ENCODE assay signal across 16 cellular contexts in the genomic region with DNA sequence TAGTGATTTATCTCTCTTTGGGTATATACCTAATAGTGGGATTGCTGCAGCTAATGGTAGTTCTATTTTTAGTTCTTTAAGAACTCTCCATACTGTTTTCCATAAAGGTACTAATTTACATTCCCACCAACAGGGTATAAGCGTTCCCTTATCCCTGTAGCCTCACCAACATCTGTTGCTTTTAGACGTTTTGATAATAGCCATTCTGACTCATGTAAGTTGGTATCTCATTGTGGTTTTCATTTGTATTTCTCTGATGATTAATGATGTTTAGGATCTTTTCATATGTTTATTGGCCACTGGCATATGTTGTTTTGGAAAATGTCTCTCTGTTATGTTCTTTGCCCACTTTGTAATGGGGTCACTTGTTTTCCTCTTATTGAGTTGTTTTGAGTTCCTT.
DNase-seq lines count a peak whose midpoint lies in the region; ATAC-seq, FAIRE-seq and TF ChIP-seq lines count a peak whose summit lies in the region.
"Had no signal": no experiment of that assay in that cellular context is flagged by ENCODE, and none has a peak within 500 bp of the region (broad histone marks: within the 10 kb centered on the region; RNA-seq: fewer than 3 reads in every experiment).

No MANE protein-coding gene starts in this region.

- no peaks in the 10 kb centered on the region for H3K27me3 Mint-ChIP-seq in activated naive CD4-positive, alpha-beta T cell treated with anti-CD3 and anti-CD28 coated beads, Interleukin-2, amount 10 ng/mL, durations not matched to agents 7 days and 5 days
- H3K27me3 Mint-ChIP-seq: CD4-positive, alpha-beta memory T cell had no signal

- POLR2A ChIA-PET in A549 (lab: Yijun Ruan, JAX), result no interaction called here

- H3K4me3 ChIP-seq in A549 (no peak overlapping the region), bronchial epithelial cell (ENCODE audit: low read depth, low read length) (no peak overlapping the region)
- H3K4me3 ChIP-seq: BLaER1 had no signal

- no peak overlapping the region for H3K4me3 Mint-ChIP-seq in activated naive CD4-positive, alpha-beta T cell treated with anti-CD3 and anti-CD28 coated beads, Interleukin-2, amount 10 ng/mL, durations not matched to agents 7 days and 5 days
- H3K4me3 Mint-ChIP-seq: CD14-positive monocyte; CD4-positive, alpha-beta memory T cell; H9 had no signal

- peaks cover 2% of the 10 kb centered on the region; the same call in 2 of the 3 replicates for H3K9me3 ChIP-seq in A549

- no peak overlapping the region for H3K27ac ChIP-seq in A549
- H3K27ac ChIP-seq: 22Rv1, BLaER1 had no signal

- ATAC-seq in A549, result no peak

- peak; percentile 96 for FAIRE-seq in A549 (lab: Jason Lieb, UNC)
- no peak for FAIRE-seq in bronchial epithelial cell (lab: Jason Lieb, UNC)
- peak; percentile 15 for FAIRE-seq in frontal cortex (lab: Jason Lieb, UNC)
- FAIRE-seq: GM12891, H1 had no signal

- TF ChIP-seq POLR2A in A549 (IDR thresholded peaks at IDR 0.05; ENCODE audit: low read length), result no peak

- no peaks in the 10 kb centered on the region for H3K4me1 ChIP-seq in A549
- H3K4me1 ChIP-seq: BLaER1 had no signal

- DNase-seq in A549 (ENCODE audit: low read depth in 1 of 2, low spot score in 1 of 2), result no peak
- DNase-seq in LHCN-M2 (ENCODE audit: low read depth), result peak; percentile 54
- peak; percentile 1 for DNase-seq in bronchial epithelial cell (ENCODE audit: low read depth)
- no peak for DNase-seq in frontal cortex (ENCODE audit: low spot score in 2 of 2)
- no peak for DNase-seq in glomerular visceral epithelial cell (ENCODE audit: extremely low spot score)
- DNase-seq in DMS79 treated with DMSO at 0.1 percent for 48 hours (lab: John Stamatoyannopoulos, UW), result no peak
- DNase-seq in NCI-H82 treated with DMSO at 0.1 percent for 48 hours (lab: John Stamatoyannopoulos, UW; ENCODE audit: unreplicated experiment), result no peak
- DNase-seq in activated naive CD4-positive, alpha-beta T cell treated with anti-CD3 and anti-CD28 coated beads, Interleukin-2, amount 10 ng/mL, durations not matched to agents 7 days and 5 days, result no peak
- DNase-seq: CD4-positive, alpha-beta memory T cell; DMS53; H9 had no signal

- CTCF ChIA-PET in A549 (lab: Yijun Ruan, JAX), result no interaction called here
- CTCF ChIA-PET in activated naive CD4-positive, alpha-beta T cell treated with anti-CD3 and anti-CD28 coated beads, Interleukin-2, amount 10 ng/mL, durations not matched to agents 7 days and 5 days (lab: Charles Lee), result no interaction called here

- H3K4me1 Mint-ChIP-seq in activated naive CD4-positive, alpha-beta T cell treated with anti-CD3 and anti-CD28 coated beads, Interleukin-2, amount 10 ng/mL, durations not matched to agents 7 days and 5 days, result no peaks in the 10 kb centered on the region
- H3K4me1 Mint-ChIP-seq: CD14-positive monocyte; CD4-positive, alpha-beta memory T cell; H9 had no signal

- no peak overlapping the region for H3K27ac Mint-ChIP-seq in activated naive CD4-positive, alpha-beta T cell treated with anti-CD3 and anti-CD28 coated beads, Interleukin-2, amount 10 ng/mL, durations not matched to agents 7 days and 5 days
- H3K27ac Mint-ChIP-seq: CD14-positive monocyte; CD4-positive, alpha-beta memory T cell; H9 had no signal

- TF ChIP-seq RAD21 in A549 (conservative IDR thresholded peaks at IDR 0.05 in 1 of 2, IDR thresholded peaks at IDR 0.05 in 1 of 2), result no peak

- H3K27me3 ChIP-seq in bronchial epithelial cell (ENCODE audit: control insufficient read depth, insufficient read depth, low read length), result no peaks in the 10 kb centered on the region
- H3K27me3 ChIP-seq: BLaER1 had no signal

- TF ChIP-seq EP300 in A549 (IDR thresholded peaks at IDR 0.05), result no peak

- peaks cover 59% of the 10 kb centered on the region for H3K9me3 Mint-ChIP-seq in activated naive CD4-positive, alpha-beta T cell treated with anti-CD3 and anti-CD28 coated beads, Interleukin-2, amount 10 ng/mL, durations not matched to agents 7 days and 5 days

- H3K36me3 Mint-ChIP-seq in activated naive CD4-positive, alpha-beta T cell treated with anti-CD3 and anti-CD28 coated beads, Interleukin-2, amount 10 ng/mL, durations not matched to agents 7 days and 5 days, result no peaks in the 10 kb centered on the region
- H3K36me3 Mint-ChIP-seq: CD14-positive monocyte had no signal

- H3K36me3 ChIP-seq in bronchial epithelial cell (ENCODE audit: control insufficient read depth, insufficient read depth, low read length), result no peaks in the 10 kb centered on the region

- H3K4me2 ChIP-seq in A549, result no peak overlapping the region
- H3K4me2 ChIP-seq: BLaER1 had no signal

- TF ChIP-seq CTCF in A549 (IDR thresholded peaks at IDR 0.05), result no peak
- TF ChIP-seq CTCF in bronchial epithelial cell (IDR thresholded peaks at IDR 0.05; ENCODE audit: insufficient read depth, low read length, severe bottlenecking), result no peak

- 3% methylated on average over 2 of the region's 2 CpGs for WGBS in A549 (ENCODE audit: missing lambda C conversion rate)

TF ChIP-seq in A549, 52 proteins besides CTCF, POLR2A, EP300 and RAD21:
- TF ChIP-seq MYC (IDR thresholded peaks at IDR 0.05; ENCODE audit: borderline replicate concordance, low read length) (no peak), PHF8 (IDR thresholded peaks at IDR 0.05; ENCODE audit: borderline replicate concordance, low read depth) (no peak), MAFK (IDR thresholded peaks at IDR 0.05; ENCODE audit: partially characterized antibody) (no peak), HOXB13 (CRISPR knock-in tag; IDR thresholded peaks at IDR 0.05; ENCODE audit: low read depth) (no peak), FOSB (CRISPR knock-in tag; IDR thresholded peaks at IDR 0.05) (no peak), HDAC2 (IDR thresholded peaks at IDR 0.05) (no peak), HOXA7 (CRISPR knock-in tag; IDR thresholded peaks at IDR 0.05) (no peak), JUN (IDR thresholded peaks at IDR 0.05) (no peak), ZC3H11A (IDR thresholded peaks at IDR 0.05) (no peak), RNF2 (IDR thresholded peaks at IDR 0.05; ENCODE audit: borderline replicate concordance, low read depth) (no peak), KDM5A (IDR thresholded peaks at IDR 0.05) (no peak), FOSL2 (IDR thresholded peaks at IDR 0.05) (no peak), FOSL2 (CRISPR knock-in tag; IDR thresholded peaks at IDR 0.05) (no peak), TP53 (CRISPR knock-in tag; IDR thresholded peaks at IDR 0.05) (no peak), FOXS1 (CRISPR knock-in tag; IDR thresholded peaks at IDR 0.05) (no peak)
- TF ChIP-seq, protein P1, sequence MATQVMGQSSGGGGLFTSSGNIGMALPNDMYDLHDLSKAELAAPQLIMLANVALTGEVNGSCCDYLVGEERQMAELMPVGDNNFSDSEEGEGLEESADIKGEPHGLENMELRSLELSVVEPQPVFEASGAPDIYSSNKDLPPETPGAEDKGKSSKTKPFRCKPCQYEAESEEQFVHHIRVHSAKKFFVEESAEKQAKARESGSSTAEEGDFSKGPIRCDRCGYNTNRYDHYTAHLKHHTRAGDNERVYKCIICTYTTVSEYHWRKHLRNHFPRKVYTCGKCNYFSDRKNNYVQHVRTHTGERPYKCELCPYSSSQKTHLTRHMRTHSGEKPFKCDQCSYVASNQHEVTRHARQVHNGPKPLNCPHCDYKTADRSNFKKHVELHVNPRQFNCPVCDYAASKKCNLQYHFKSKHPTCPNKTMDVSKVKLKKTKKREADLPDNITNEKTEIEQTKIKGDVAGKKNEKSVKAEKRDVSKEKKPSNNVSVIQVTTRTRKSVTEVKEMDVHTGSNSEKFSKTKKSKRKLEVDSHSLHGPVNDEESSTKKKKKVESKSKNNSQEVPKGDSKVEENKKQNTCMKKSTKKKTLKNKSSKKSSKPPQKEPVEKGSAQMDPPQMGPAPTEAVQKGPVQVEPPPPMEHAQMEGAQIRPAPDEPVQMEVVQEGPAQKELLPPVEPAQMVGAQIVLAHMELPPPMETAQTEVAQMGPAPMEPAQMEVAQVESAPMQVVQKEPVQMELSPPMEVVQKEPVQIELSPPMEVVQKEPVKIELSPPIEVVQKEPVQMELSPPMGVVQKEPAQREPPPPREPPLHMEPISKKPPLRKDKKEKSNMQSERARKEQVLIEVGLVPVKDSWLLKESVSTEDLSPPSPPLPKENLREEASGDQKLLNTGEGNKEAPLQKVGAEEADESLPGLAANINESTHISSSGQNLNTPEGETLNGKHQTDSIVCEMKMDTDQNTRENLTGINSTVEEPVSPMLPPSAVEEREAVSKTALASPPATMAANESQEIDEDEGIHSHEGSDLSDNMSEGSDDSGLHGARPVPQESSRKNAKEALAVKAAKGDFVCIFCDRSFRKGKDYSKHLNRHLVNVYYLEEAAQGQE (IDR thresholded peaks at IDR 0.05), result no peak
- TF ChIP-seq, protein P2, sequence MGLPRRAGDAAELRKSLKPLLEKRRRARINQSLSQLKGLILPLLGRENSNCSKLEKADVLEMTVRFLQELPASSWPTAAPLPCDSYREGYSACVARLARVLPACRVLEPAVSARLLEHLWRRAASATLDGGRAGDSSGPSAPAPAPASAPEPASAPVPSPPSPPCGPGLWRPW (IDR thresholded peaks at IDR 0.05), result no peak

Comparison
In these comparisons a context has a peak if more than half of its experiments do, and no peak if none do; other contexts are left out.
1. DNase-seq: peak in LHCN-M2 (single experiment) and bronchial epithelial cell (single experiment); none in A549 (0 of 2), frontal cortex (0 of 2), glomerular visceral epithelial cell (single experiment), DMS79 treated with DMSO at 0.1 percent for 48 hours (single experiment), NCI-H82 treated with DMSO at 0.1 percent for 48 hours (single experiment) and activated naive CD4-positive, alpha-beta T cell treated with anti-CD3 and anti-CD28 coated beads, Interleukin-2, amount 10 ng/mL, durations not matched to agents 7 days and 5 days (single experiment).